9 cellular contexts compared by ENCODE assay signal in genomic region chr15:51401872-51402517, GRCh38.
A peak's percentile ranks its signal among the peaks of the same experiment; 100 is the strongest.
DNase-seq lines count a peak whose midpoint lies in the region; ATAC-seq, FAIRE-seq and TF ChIP-seq lines count a peak whose summit lies in the region.
"Had no signal": no experiment of that assay in that cellular context is flagged by ENCODE, and none has a peak within 500 bp of the region (broad histone marks: within the 10 kb centered on the region; RNA-seq: fewer than 3 reads in every experiment).

No MANE protein-coding gene starts in this region.

- DNase-seq in GM10266 (ENCODE audit: extremely low spot score) (peak; percentile 59), M059J (ENCODE audit: low read depth) (peak; percentile 30), bronchial epithelial cell (ENCODE audit: low read depth) (peak; percentile 25), right lobe of liver (peak in 2 of 3 donors; percentile 54 to 58), NCI-H1417 treated with DMSO at 0.1 percent for 48 hours (lab: John Stamatoyannopoulos, UW) (no peak), amniotic stem cell (lab: John Stamatoyannopoulos, UW) (no peak)
- DNase-seq: naive B cell had no signal

- H3K27me3 ChIP-seq in bronchial epithelial cell (ENCODE audit: control insufficient read depth, insufficient read depth, low read length) (peaks cover 9% of the 10 kb centered on the region), right lobe of liver (no peaks in the 10 kb centered on the region)

- no peaks in the 10 kb centered on the region for H3K9me3 ChIP-seq in right lobe of liver

- ATAC-seq in right lobe of liver (peak; percentile 71 to 90 (median 75)), HG02885 (IDR thresholded peaks at IDR 0.05; ENCODE audit: poor library complexity, unreplicated experiment) (no peak)
- no peak for ATAC-seq in activated CD4-positive, CD25-positive, alpha-beta regulatory T cell treated with anti-CD3 and anti-CD28 coated beads, Interleukin-2, amount 50 U/mL, for 24 hours

- H3K36me3 ChIP-seq in bronchial epithelial cell (ENCODE audit: control insufficient read depth, insufficient read depth, low read length): no peaks in the 10 kb centered on the region
- H3K36me3 ChIP-seq in right lobe of liver: no peaks in the 10 kb centered on the region

- no peaks in the 10 kb centered on the region for H3K4me1 ChIP-seq in right lobe of liver

- WGBS in right lobe of liver (ENCODE audit: insufficient coverage, low coverage, low lambda C conversion rate, missing lambda C conversion rate): 30% methylated on average over 2 of the region's 12 CpGs

- intact Hi-C loops in right lobe of liver (cut with DNase I): no loop called here

- TF ChIP-seq CTCF in GM10266 (IDR thresholded peaks at IDR 0.05; ENCODE audit: control insufficient read depth, insufficient read depth, low read depth, missing control alignments) (peak; percentile 77), bronchial epithelial cell (IDR thresholded peaks at IDR 0.05; ENCODE audit: insufficient read depth, low read length, severe bottlenecking) (peak; percentile 79), right lobe of liver (IDR thresholded peaks at IDR 0.05) (peak; percentile 54 to 63 (median 58))

- no peak overlapping the region for H3K27ac ChIP-seq in right lobe of liver

- H3K4me3 ChIP-seq in bronchial epithelial cell (ENCODE audit: low read depth, low read length) (no peak overlapping the region), right lobe of liver (no peak overlapping the region)

- FAIRE-seq in bronchial epithelial cell (lab: Jason Lieb, UNC): peak; percentile 55

- no peak for TF ChIP-seq POLR2A in right lobe of liver (IDR thresholded peaks at IDR 0.05)

Comparison
In these comparisons a context has a peak if more than half of its experiments do, and no peak if none do; other contexts are left out.
1. DNase-seq: peak in GM10266 (single experiment), M059J (single experiment), bronchial epithelial cell (single experiment) and right lobe of liver (2 of 3); none in NCI-H1417 treated with DMSO at 0.1 percent for 48 hours (single experiment) and amniotic stem cell (single experiment).
2. ATAC-seq: peak in right lobe of liver (4 of 4); none in HG02885 (single experiment) and activated CD4-positive, CD25-positive, alpha-beta regulatory T cell treated with anti-CD3 and anti-CD28 coated beads, Interleukin-2, amount 50 U/mL, for 24 hours (0 of 2).
3. Peak in every context shown above with its lines, with median percentiles within 50 percentile points of each other: CTCF ChIP-seq.